ENCODE assay signal across 8 cellular contexts in the genomic region with DNA sequence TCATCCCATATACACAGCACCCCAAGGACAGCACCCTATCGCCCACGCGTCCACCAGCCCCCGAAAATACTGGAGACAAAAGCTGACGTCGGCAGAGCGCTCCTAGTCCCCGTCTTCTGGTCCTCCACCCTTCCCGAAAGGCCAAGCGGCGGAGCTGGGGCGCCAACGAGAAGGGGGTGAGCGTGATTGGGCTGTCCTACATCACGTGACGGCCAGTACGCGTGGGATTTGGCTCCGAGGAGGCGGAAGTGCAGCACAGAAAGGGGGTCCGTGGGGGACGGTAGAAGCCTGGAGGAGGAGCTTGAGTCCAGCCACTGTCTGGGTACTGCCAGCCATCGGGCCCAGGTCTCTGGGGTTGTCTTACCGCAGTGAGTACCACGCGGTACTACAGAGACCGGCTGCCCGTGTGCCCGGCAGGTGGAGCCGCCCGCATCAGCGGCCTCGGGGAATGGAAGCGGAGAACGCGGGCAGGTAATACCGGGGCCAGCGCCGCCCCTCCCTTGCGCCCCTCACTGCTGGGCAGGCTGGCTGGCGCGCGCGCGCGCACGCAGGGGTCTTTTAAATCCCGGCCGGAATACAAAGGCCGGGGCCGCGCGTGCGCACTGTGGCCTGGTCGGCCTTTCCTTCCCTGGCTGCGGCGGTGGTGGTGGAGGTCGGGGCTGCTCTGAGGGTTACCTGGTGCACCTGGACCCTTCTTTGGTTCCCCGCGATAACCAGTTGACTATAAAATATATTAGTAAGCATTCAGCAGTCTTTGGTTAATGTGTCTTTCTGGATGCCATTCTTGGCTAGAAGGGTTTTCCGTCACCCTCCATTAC. TPM values are rescaled to one million over a fixed set of nuclear protein-coding genes. Genes with fewer than 3 reads are reported as not detected.
A peak's percentile ranks its signal among the peaks of the same experiment; 100 is the strongest.
DNase-seq lines count a peak whose midpoint lies in the region; ATAC-seq, FAIRE-seq and TF ChIP-seq lines count a peak whose summit lies in the region.

A gene (plus strand): TSS at position 283 of the 818 bp plus-strand sequence. CDS start 166 bp downstream, at position 449.

- H3K36me3 ChIP-seq in SU-DHL-6 (ENCODE audit: low read length) (0 out of 2 replicates have a peak, but pooled peaks cover 3% of the 10 kb centered on the region), pancreas (no peaks in the 10 kb centered on the region), tibial artery (peaks cover 0 to 9% (median 0%) of the 10 kb centered on the region in 3 donors)

- peak within 1 kb of the TSS; percentile 79 for H2AFZ ChIP-seq in SU-DHL-6 (ENCODE audit: low read depth, low read length, severe bottlenecking)

- H3K27ac ChIP-seq in SU-DHL-6 (ENCODE audit: low read depth, low read length) = peak within 1 kb of the TSS; percentile 77
- H3K27ac ChIP-seq in pancreas = peak within 1 kb of the TSS; percentile 90 to 94 (median 92)
- H3K27ac ChIP-seq in tibial artery = peak within 1 kb of the TSS; percentile 97 to 98

- intact Hi-C loops in Right ventricle myocardium inferior (cut with DNase I) = loop anchor here (2.0 kb wide), 1 partner anchor 99 kb away; a partner anchor contains a TSS
- intact Hi-C loops in pancreas (cut with DNase I) = no loop called here
- intact Hi-C loops in tibial artery (cut with DNase I; ENCODE audit: low total_unique reads) = loop anchor here (5.0 to 10.0 kb wide), 3 partner anchors 88 to 139 kb away; a partner anchor contains a TSS

- H3K79me2 ChIP-seq in SU-DHL-6 (ENCODE audit: insufficient read depth, low read length) = peaks cover 66% of the 10 kb centered on the region

- WGBS in pancreas, 2 donors = 5 to 6% methylated on average over 61 of the region's 61 CpGs

- peaks cover 2% of the 10 kb centered on the region; the same call in 1 of the 2 replicates for H4K20me1 ChIP-seq in SU-DHL-6 (ENCODE audit: low read depth, low read length)

- H3K4me1 ChIP-seq in pancreas (peaks cover 6 to 29% (median 9%) of the 10 kb centered on the region in 3 donors), tibial artery (peaks cover 0 to 56% (median 40%) of the 10 kb centered on the region in 4 donors)

- H3F3A ChIP-seq in SU-DHL-6 (ENCODE audit: insufficient read depth) = 0 out of 2 replicates have a peak, but pooled peaks cover 3% of the 10 kb centered on the region

- H3K27me3 ChIP-seq in SU-DHL-6 (ENCODE audit: low read length) = no peaks in the 10 kb centered on the region
- no peaks in the 10 kb centered on the region for H3K27me3 ChIP-seq in pancreas
- H3K27me3 ChIP-seq in tibial artery = no peaks in the 10 kb centered on the region

- H3K9ac ChIP-seq in SU-DHL-6 (ENCODE audit: low read length) = peak within 1 kb of the TSS; percentile 93

- ATAC-seq in HG02678 (IDR thresholded peaks at IDR 0.05; ENCODE audit: unreplicated experiment) (peak; percentile 92), Right ventricle myocardium inferior (peak; percentile 98), pancreas (peak; percentile 96 to 99 (median 98))

- peak within 1 kb of the TSS; percentile 92 for H3K4me3 ChIP-seq in GM12864 (ENCODE audit: low read depth, low read length)
- H3K4me3 ChIP-seq in SU-DHL-6 (ENCODE audit: insufficient read depth, low read length, poor library complexity, severe bottlenecking) = peak within 1 kb of the TSS; percentile 96
- peak within 1 kb of the TSS; percentile 67 to 97 (median 81) for H3K4me3 ChIP-seq in pancreas
- H3K4me3 ChIP-seq in tibial artery = peak within 1 kb of the TSS; percentile 94 to 96

- peak; percentile 98 for DNase-seq in GM12864 (ENCODE audit: low read depth)
- DNase-seq in NCI-H128 (lab: John Stamatoyannopoulos, UW; ENCODE audit: unreplicated experiment) = peak; percentile 96
- peak; percentile 94 for DNase-seq in activated naive CD8-positive, alpha-beta T cell treated with anti-CD3 and anti-CD28 coated beads, Interleukin-2, amount 50 U/mL, for 16 hours (ENCODE audit: low read depth, low spot score)
- peak; percentile 99 for DNase-seq in Right ventricle myocardium inferior (ENCODE audit: missing footprints)
- DNase-seq in pancreas = peak; percentile 95 to 98 (median 96)
- peak; percentile 99 for DNase-seq in tibial artery

- TF ChIP-seq CTCF in GM12864 (IDR thresholded peaks at IDR 0.05; ENCODE audit: low read depth, low read length, missing control alignments) = peak; percentile 5
- no peak for TF ChIP-seq CTCF in SU-DHL-6 (IDR thresholded peaks at IDR 0.05; ENCODE audit: insufficient read depth, low read length, poor library complexity, severe bottlenecking)
- TF ChIP-seq CTCF in pancreas (IDR thresholded peaks at IDR 0.05) = no peak
- peak in 1 of 2 experiments; percentile 9 for TF ChIP-seq CTCF in tibial artery (IDR thresholded peaks at IDR 0.05)

- FAIRE-seq in pancreas (lab: Jason Lieb, UNC) = no peak

- H3K9me2 ChIP-seq in SU-DHL-6 (replicated peaks; ENCODE audit: insufficient read depth, low read length) = no peaks in the 10 kb centered on the region

- H3K4me2 ChIP-seq in SU-DHL-6 (ENCODE audit: low read depth, low read length, poor library complexity, severe bottlenecking) = peak within 1 kb of the TSS; percentile 90

- no peaks in the 10 kb centered on the region for H3K9me3 ChIP-seq in SU-DHL-6 (ENCODE audit: insufficient read depth, low read length)
- H3K9me3 ChIP-seq in pancreas = no peaks in the 10 kb centered on the region
- no peaks in the 10 kb centered on the region for H3K9me3 ChIP-seq in tibial artery

RNA-seq across cellular contexts. Expression of the gene that starts here (rescaled TPM):
- 9.7 TPM for total RNA-seq in Right ventricle myocardium inferior
- total RNA-seq in pancreas = 10 to 100 TPM in 3 of 6 donors, 1 to 10 TPM in 3; 5.8 to 13.8 (median 8.1) TPM
- 10 to 100 TPM in 1 of 2 donors, 1 to 10 TPM in 1; 8.5 to 11.5 TPM for polyA plus RNA-seq in pancreas

Comparison
In these comparisons a context has a peak if more than half of its experiments do, and no peak if none do; other contexts are left out.
1. Peak in every context shown above with its lines: DNase-seq, ATAC-seq, H3K4me3 ChIP-seq and H3K27ac ChIP-seq.
2. intact Hi-C loops: an anchor here in Right ventricle myocardium inferior (2.0 kb wide) and tibial artery (5.0 to 10.0 kb wide); none called in pancreas.